In the genomic region with DNA sequence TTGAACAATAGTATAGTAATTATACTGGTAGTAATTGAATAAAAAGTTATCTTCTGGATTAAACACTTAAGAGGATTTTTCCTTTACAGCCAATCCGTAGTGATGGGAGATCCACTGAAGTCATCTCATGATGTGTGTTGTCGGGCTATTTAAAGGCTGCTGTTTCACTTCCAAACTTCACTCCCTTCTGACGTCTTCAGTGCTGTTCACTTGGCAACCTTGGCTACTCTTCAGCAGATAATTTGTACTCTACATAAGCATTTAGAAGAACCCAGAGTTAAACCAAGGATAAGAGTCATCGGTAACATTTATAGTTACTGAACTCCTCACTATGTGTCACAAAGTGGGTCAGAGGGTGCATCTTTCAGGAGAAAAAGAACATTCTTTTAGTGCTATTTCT, we compare ENCODE assay signal across 1 cellular context.
TF ChIP-seq lines count a peak whose summit lies in the region.

No MANE protein-coding gene starts in this region.

TF ChIP-seq in H1, 55 proteins besides CTCF, POLR2A, EP300 and RAD21 (continued from another document):
- TF ChIP-seq POU5F1 (IDR thresholded peaks at IDR 0.05; ENCODE audit: low read depth, low read length) (no peak), GTF2F1 (IDR thresholded peaks at IDR 0.05; ENCODE audit: borderline replicate concordance, low read depth, low read length) (no peak), TBP (IDR thresholded peaks at IDR 0.05; ENCODE audit: low read depth, low read length) (no peak), RFX5 (IDR thresholded peaks at IDR 0.05; ENCODE audit: borderline replicate concordance, low read depth, low read length) (no peak), SP2 (IDR thresholded peaks at IDR 0.05; ENCODE audit: low read length) (no peak), TCF12 (IDR thresholded peaks at IDR 0.05; ENCODE audit: low read depth, low read length) (no peak), TEAD4 (IDR thresholded peaks at IDR 0.05; ENCODE audit: low read depth, low read length) (no peak), ASH2L (IDR thresholded peaks at IDR 0.05; ENCODE audit: low read length) (no peak), SIN3A (conservative IDR thresholded peaks at IDR 0.05 in 1 of 2, IDR thresholded peaks at IDR 0.05 in 1 of 2; ENCODE audit: low read depth in 1 of 2, low read length in 2 of 2) (no peak), RNF2 (IDR thresholded peaks at IDR 0.05; ENCODE audit: borderline replicate concordance, low read depth, low read length, missing control alignments, poor library complexity, severe bottlenecking) (no peak), SRF (IDR thresholded peaks at IDR 0.05; ENCODE audit: low read depth, low read length) (no peak), TAF1 (IDR thresholded peaks at IDR 0.05; ENCODE audit: low read depth, low read length) (no peak), SIRT6 (IDR thresholded peaks at IDR 0.05; ENCODE audit: low read length) (no peak), EGR1 (IDR thresholded peaks at IDR 0.05; ENCODE audit: borderline replicate concordance, low read depth, low read length) (no peak)
- TF ChIP-seq, protein P1, sequence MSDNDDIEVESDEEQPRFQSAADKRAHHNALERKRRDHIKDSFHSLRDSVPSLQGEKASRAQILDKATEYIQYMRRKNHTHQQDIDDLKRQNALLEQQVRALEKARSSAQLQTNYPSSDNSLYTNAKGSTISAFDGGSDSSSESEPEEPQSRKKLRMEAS (IDR thresholded peaks at IDR 0.05) = no peak
